ENCODE assay signal across 30 cellular contexts in the genomic region with DNA sequence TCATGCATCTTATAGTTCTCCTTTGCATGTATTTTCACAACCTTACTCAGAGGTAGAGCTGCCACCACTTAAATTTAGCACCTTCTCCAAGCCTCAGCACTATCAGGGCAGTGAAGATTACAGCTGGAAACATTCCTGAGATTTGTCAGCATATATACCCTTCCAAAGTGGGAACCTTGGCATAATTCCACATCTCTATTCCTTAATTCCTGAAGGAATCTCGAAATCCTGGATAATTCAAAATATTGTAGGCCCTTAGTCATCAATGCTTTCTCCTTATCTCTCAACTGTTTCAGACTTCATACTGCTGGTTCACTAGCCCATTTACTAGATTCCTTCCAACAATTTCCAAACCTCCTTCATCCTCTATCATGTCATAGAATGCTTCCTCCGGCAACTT.
"Had no signal": no experiment of that assay in that cellular context is flagged by ENCODE, and none has a peak within 500 bp of the region (broad histone marks: within the 10 kb centered on the region; RNA-seq: fewer than 3 reads in every experiment).

No MANE protein-coding gene starts in this region.

- DNase-seq: activated CD4-positive, alpha-beta T cell treated with anti-CD3 and anti-CD28 coated beads, Interleukin-2, amount 50 U/mL, for 1 hour; activated CD4-positive, CD25-positive, alpha-beta regulatory T cell treated with anti-CD3 and anti-CD28 coated beads, Interleukin-2, amount 50 U/mL, for 72 hours; activated gamma-delta T cell treated with Interleukin-2 at 50 U/mL for 16 hours; activated naive CD8-positive, alpha-beta T cell treated with anti-CD3 and anti-CD28 coated beads for 36 hours; activated T-cell treated with anti-CD3 and anti-CD28 coated beads, Interleukin-2, amount 50 U/mL, for 48 hours; amniotic stem cell; cerebellar nuclear complex; endodermal cell; foreskin fibroblast; heart right ventricle; islet precursor cell; left cardiac atrium; lower lobe of right lung; naive B cell; nucleus accumbens; sigmoid colon; stimulated activated CD4-positive, alpha-beta T cell treated with anti-CD3 and anti-CD28 coated beads, Interleukin-15, amount 100 ng/mL, for 24 hours; stimulated activated CD4-positive, alpha-beta T cell treated with anti-CD3 and anti-CD28 coated beads, Interleukin-2, amount 100 ng/mL, for 48 hours; stimulated activated CD8-positive, alpha-beta memory T cell treated with anti-CD3 and anti-CD28 coated beads, Interleukin-4, amount 100 ng/mL, for 48 hours; stimulated activated naive CD4-positive, alpha-beta T cell treated with Interleukin-2 at 50 U/mL for 16 hours; substantia nigra; T-cell; thyroid gland; WERI-Rb-1 had no signal

- H3K27me3 Mint-ChIP-seq: activated naive CD8-positive, alpha-beta T cell treated with anti-CD3 and anti-CD28 coated beads for 36 hours; naive B cell; T-cell had no signal

- H3K4me1 Mint-ChIP-seq: activated naive CD8-positive, alpha-beta T cell treated with anti-CD3 and anti-CD28 coated beads for 36 hours; T-cell had no signal

- FAIRE-seq: bronchial epithelial cell had no signal

- H3K79me2 ChIP-seq: parathyroid adenoma had no signal

- H2AFZ ChIP-seq: parathyroid adenoma had no signal

- H3K27me3 ChIP-seq: heart right ventricle, sigmoid colon, thyroid gland had no signal

- ATAC-seq: lower lobe of right lung, T-cell had no signal

- H3K27ac Mint-ChIP-seq: activated naive CD8-positive, alpha-beta T cell treated with anti-CD3 and anti-CD28 coated beads for 36 hours; endodermal cell; T-cell; T-helper 2 cell treated with Interferon-gamma antibody and Interleukin-4, amounts not matched to agents 5 μg/mL and 100 μg/mL, for 36 hours had no signal

- H3K9ac ChIP-seq: parathyroid adenoma had no signal

- H3K4me3 Mint-ChIP-seq: activated naive CD8-positive, alpha-beta T cell treated with anti-CD3 and anti-CD28 coated beads for 36 hours; endodermal cell; naive B cell; T-cell; T-helper 2 cell treated with Interferon-gamma antibody and Interleukin-4, amounts not matched to agents 5 μg/mL and 100 μg/mL, for 36 hours had no signal

- H3K27ac ChIP-seq: coronary artery, epithelial cell of prostate, lower lobe of right lung, parathyroid adenoma, sigmoid colon, thyroid gland, WERI-Rb-1 had no signal

- H3K4me1 ChIP-seq: parathyroid adenoma had no signal

- H3K9me3 ChIP-seq: heart right ventricle, lower lobe of right lung, sigmoid colon, thyroid gland had no signal

- H3K4me2 ChIP-seq: smooth muscle cell had no signal

- H3K9me3 Mint-ChIP-seq: activated naive CD8-positive, alpha-beta T cell treated with anti-CD3 and anti-CD28 coated beads for 36 hours; endodermal cell; naive B cell; T-cell; T-helper 2 cell treated with Interferon-gamma antibody and Interleukin-4, amounts not matched to agents 5 μg/mL and 100 μg/mL, for 36 hours had no signal

- H3K4me3 ChIP-seq: coronary artery, heart right ventricle, lower lobe of right lung, sigmoid colon, smooth muscle cell, thyroid gland had no signal
